ENCODE assay signal across 13 cellular contexts in the genomic region with DNA sequence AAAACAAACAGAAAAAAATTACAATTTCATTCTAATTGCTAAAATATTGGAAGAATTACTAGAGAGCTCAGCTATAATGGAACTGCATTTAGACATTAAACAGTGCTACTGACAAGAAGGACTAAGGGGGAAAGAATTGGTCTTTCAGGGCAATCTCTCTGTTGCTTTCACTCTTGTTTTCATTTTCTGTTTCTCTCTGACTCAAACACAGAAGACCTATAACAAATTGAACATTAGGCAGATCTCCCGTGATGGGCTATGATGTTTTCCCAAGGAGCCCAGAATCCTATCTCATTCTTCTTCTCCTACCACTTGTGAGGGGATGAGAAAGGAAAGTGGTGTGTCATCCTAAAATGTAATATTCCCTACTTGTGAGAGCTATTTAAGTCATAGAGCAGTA.
DNase-seq lines count a peak whose midpoint lies in the region; ATAC-seq, FAIRE-seq and TF ChIP-seq lines count a peak whose summit lies in the region.
"Had no signal": no experiment of that assay in that cellular context is flagged by ENCODE, and none has a peak within 500 bp of the region (broad histone marks: within the 10 kb centered on the region; RNA-seq: fewer than 3 reads in every experiment).

No MANE protein-coding gene starts in this region.

- H3K27me3 ChIP-seq in OCI-LY3 (ENCODE audit: low read depth, low read length) (no peaks in the 10 kb centered on the region), esophagus squamous epithelium (no peaks in the 10 kb centered on the region)

- no peaks in the 10 kb centered on the region for H3K79me2 ChIP-seq in OCI-LY3 (ENCODE audit: low read length)

- peak overlapping the region; percentile 63 for H3K4me2 ChIP-seq in OCI-LY3 (ENCODE audit: low read length)

- no peak overlapping the region for H3K9ac ChIP-seq in OCI-LY3 (ENCODE audit: low read length)

- no peaks in the 10 kb centered on the region for H3K9me3 ChIP-seq in OCI-LY3 (ENCODE audit: insufficient read depth, low read length)
- no peaks in the 10 kb centered on the region for H3K9me3 ChIP-seq in esophagus squamous epithelium

- TF ChIP-seq CTCF in OCI-LY3 (IDR thresholded peaks at IDR 0.05; ENCODE audit: low read depth, low read length): no peak
- no peak for TF ChIP-seq CTCF in esophagus squamous epithelium (IDR thresholded peaks at IDR 0.05)

- no peaks in the 10 kb centered on the region for H4K20me1 ChIP-seq in OCI-LY3 (ENCODE audit: insufficient read depth, low read length)

- DNase-seq in GM18507 (ENCODE audit: extremely low spot score, insufficient read length, low read depth) (no peak), DMS79 treated with DMSO at 0.1 percent for 48 hours (lab: John Stamatoyannopoulos, UW) (no peak), NCI-H2107 treated with DMSO at 0.1 percent for 48 hours (lab: John Stamatoyannopoulos, UW; ENCODE audit: unreplicated experiment) (no peak), esophagus squamous epithelium (lab: John Stamatoyannopoulos, UW) (no peak), frontal cortex (ENCODE audit: low spot score in 2 of 2) (no peak)
- DNase-seq: activated CD4-positive, alpha-beta memory T cell treated with anti-CD3 and anti-CD28 coated beads, Interleukin-2, amount 10 ng/mL, durations not matched to agents 7 days and 5 days; erythroblast; naive B cell; NCI-H345; stimulated activated naive B cell treated with anti-CD40 and anti-IgM and Interleukin-4, amounts not matched to agents 10 μg/mL and 1 μg/mL and 100 μg/mL, for 72 hours had no signal

- FAIRE-seq in GM18507 (lab: Jason Lieb, UNC) (peak; percentile 29), frontal cortex (lab: Jason Lieb, UNC) (no peak)

- no peaks in the 10 kb centered on the region for H3K36me3 ChIP-seq in OCI-LY3 (replicated peaks; ENCODE audit: low read depth, low read length)
- no peaks in the 10 kb centered on the region for H3K36me3 ChIP-seq in esophagus squamous epithelium

- H3K27ac ChIP-seq in OCI-LY3 (ENCODE audit: low read length): no peak overlapping the region
- H3K27ac ChIP-seq in esophagus squamous epithelium: no peak overlapping the region

- WGBS in esophagus squamous epithelium, 2 donors: 67 to 88% methylated on average over 1 of the region's 1 CpG

- peak overlapping the region; percentile 79 for H2AFZ ChIP-seq in OCI-LY3 (ENCODE audit: low read depth, low read length)

- H3K4me3 ChIP-seq in OCI-LY3 (ENCODE audit: low read length) (peak overlapping the region; percentile 39), esophagus squamous epithelium (no peak overlapping the region)

- no peak for TF ChIP-seq POLR2A in esophagus squamous epithelium (IDR thresholded peaks at IDR 0.05)

- intact Hi-C loops in esophagus squamous epithelium (cut with DNase I): no loop called here

- peaks cover 8% of the 10 kb centered on the region for H3K4me1 ChIP-seq in OCI-LY3 (ENCODE audit: low read length)
- H3K4me1 ChIP-seq in esophagus squamous epithelium: no peaks in the 10 kb centered on the region

- ATAC-seq in GM19463 (IDR thresholded peaks at IDR 0.05; ENCODE audit: unreplicated experiment): peak; percentile 92
- ATAC-seq in HG02943 (IDR thresholded peaks at IDR 0.05; ENCODE audit: low read depth, unreplicated experiment): peak; percentile 93
